16 cellular contexts compared by ENCODE assay signal in genomic region chr14:102408729-102409128, GRCh38. TPM values are rescaled to one million over a fixed set of nuclear protein-coding genes. Genes with fewer than 3 reads are reported as not detected.
A peak's percentile ranks its signal among the peaks of the same experiment; 100 is the strongest.
DNase-seq lines count a peak whose midpoint lies in the region; ATAC-seq and TF ChIP-seq lines count a peak whose summit lies in the region.
"Had no signal": no experiment of that assay in that cellular context is flagged by ENCODE, and none has a peak within 500 bp of the region (broad histone marks: within the 10 kb centered on the region; RNA-seq: fewer than 3 reads in every experiment).

No MANE protein-coding gene starts in this region.

- in situ Hi-C loops in G401 (cut with HindIII; ENCODE audit: low sequenced_read_pairs), result no loop called here

- H3K36me3 Mint-ChIP-seq in osteocyte (ENCODE audit: unreplicated experiment), result peaks cover 23% of the 10 kb centered on the region

- no peaks in the 10 kb centered on the region for H3K36me3 ChIP-seq in BE2C

- H3K4me3 Mint-ChIP-seq in osteocyte (ENCODE audit: unreplicated experiment), result no peak overlapping the region
- H3K4me3 Mint-ChIP-seq: activated T-helper 1 cell treated with anti-CD3 and anti-CD28 coated beads, Interleukin-12 subunit alpha, Interleukin-12 subunit beta, Interleukin-2, Interleukin-4 antibody, amounts not matched to agents 30 ng/mL and 10 ng/mL and 1 ng/mL, durations not matched to agents 14 hours and 24 hours and 36 hours; mesothelial cell of epicardium; T-helper 2 cell treated with Interferon-gamma antibody and Interleukin-4, amounts not matched to agents 5 μg/mL and 100 μg/mL, for 36 hours had no signal

- H3K9me3 Mint-ChIP-seq in osteocyte (ENCODE audit: unreplicated experiment), result no peaks in the 10 kb centered on the region
- H3K9me3 Mint-ChIP-seq: activated T-helper 1 cell treated with anti-CD3 and anti-CD28 coated beads, Interleukin-12 subunit alpha, Interleukin-12 subunit beta, Interleukin-2, Interleukin-4 antibody, amounts not matched to agents 30 ng/mL and 10 ng/mL and 1 ng/mL, durations not matched to agents 14 hours and 24 hours and 36 hours had no signal

- no peak overlapping the region for H3K27ac Mint-ChIP-seq in osteocyte (ENCODE audit: unreplicated experiment)
- H3K27ac Mint-ChIP-seq: activated T-helper 1 cell treated with anti-CD3 and anti-CD28 coated beads, Interleukin-12 subunit alpha, Interleukin-12 subunit beta, Interleukin-2, Interleukin-4 antibody, amounts not matched to agents 30 ng/mL and 10 ng/mL and 1 ng/mL, durations not matched to agents 14 hours and 24 hours and 36 hours; mesothelial cell of epicardium; T-helper 2 cell treated with Interferon-gamma antibody and Interleukin-4, amounts not matched to agents 5 μg/mL and 100 μg/mL, for 36 hours had no signal

- no peak for ATAC-seq in GM19463 (IDR thresholded peaks at IDR 0.05; ENCODE audit: unreplicated experiment)

- no peaks in the 10 kb centered on the region for H3K27me3 Mint-ChIP-seq in osteocyte (ENCODE audit: unreplicated experiment)

- no peaks in the 10 kb centered on the region for H3K4me1 Mint-ChIP-seq in osteocyte (ENCODE audit: unreplicated experiment)
- H3K4me1 Mint-ChIP-seq: mesothelial cell of epicardium had no signal

- H3K27me3 ChIP-seq in BE2C, result no peaks in the 10 kb centered on the region

- H3K9me3 ChIP-seq in BE2C, result no peaks in the 10 kb centered on the region; the same call in 1 of the 2 replicates

- H3K4me3 ChIP-seq in fibroblast of the aortic adventitia (ENCODE audit: low read depth, low read length), result no peak overlapping the region
- no peak overlapping the region for H3K4me3 ChIP-seq in BE2C (ENCODE audit: low read depth, low read length)

- DNase-seq in G401 (ENCODE audit: low spot score) (peak; percentile 64), NCI-H2029 treated with DMSO at 0.1 percent for 48 hours (lab: John Stamatoyannopoulos, UW) (peak; percentile 19), fibroblast of the aortic adventitia (ENCODE audit: low read depth) (peak; percentile 6), osteocyte (ENCODE audit: extremely low spot score, unreplicated experiment) (peak; percentile 42), NOMO-1 treated with DMSO at 0.1 percent for 48 hours (lab: John Stamatoyannopoulos, UW; ENCODE audit: unreplicated experiment) (no peak), BE2C (no peak), NCI-H1048 (lab: John Stamatoyannopoulos, UW) (no peak)
- DNase-seq: DMS 273 treated with DMSO at 0.1 percent for 48 hours; effector CD4-positive, alpha-beta T cell; NCI-H1694 treated with DMSO at 0.1 percent for 48 hours; NCI-H774; stimulated activated CD4-positive, alpha-beta T cell treated with anti-CD3 and anti-CD28 coated beads, Interleukin-12 subunit alpha, Interleukin-12 subunit beta, amount 100 ng/mL, for 4 hours had no signal

- no peak for TF ChIP-seq CTCF in fibroblast of the aortic adventitia (IDR thresholded peaks at IDR 0.05; ENCODE audit: insufficient read depth, low read length)
- no peak for TF ChIP-seq CTCF in osteocyte (IDR thresholded peaks at IDR 0.05)
- no peak for TF ChIP-seq CTCF in BE2C (IDR thresholded peaks at IDR 0.05; ENCODE audit: low read depth, low read length)

- no peaks in the 10 kb centered on the region; the same call in 1 of the 2 replicates for H3K4me1 ChIP-seq in BE2C

RNA-seq across cellular contexts. Expression of gene TECPR2, which starts 46.0 kb away (rescaled TPM):
- total RNA-seq in G401 (2014; rRNA removed; shearing (Covaris generic)), result 5.8 and 8.5 TPM in 2 replicates
- 8.8 and 16.1 TPM in 2 replicates for total RNA-seq in fibroblast of the aortic adventitia (ENCODE audit: low replicate concordance)
- total RNA-seq in osteocyte, result 26.9 and 32.9 TPM in 2 replicates
- 3.4 TPM for polyA plus RNA-seq in BE2C (2012; ENCODE audit: insufficient read depth, insufficient read length, low read depth)

RNA-seq across cellular contexts. Expression of gene CINP, which starts 46.0 kb away (rescaled TPM):
- 70.8 and 73.9 TPM in 2 replicates for total RNA-seq in G401 (2014; rRNA removed; shearing (Covaris generic))
- 41.9 and 70.3 TPM in 2 replicates for total RNA-seq in fibroblast of the aortic adventitia (ENCODE audit: low replicate concordance)
- total RNA-seq in osteocyte, result 26.9 and 30.7 TPM in 2 replicates
- polyA plus RNA-seq in BE2C (2012; ENCODE audit: insufficient read depth, insufficient read length, low read depth), result 58.2 TPM

Comparison
In these comparisons a context has a peak if more than half of its experiments do, and no peak if none do; other contexts are left out.
1. DNase-seq: peak in G401 (single experiment), NCI-H2029 treated with DMSO at 0.1 percent for 48 hours (single experiment), fibroblast of the aortic adventitia (single experiment) and osteocyte (single experiment); none in NOMO-1 treated with DMSO at 0.1 percent for 48 hours (single experiment), BE2C (single experiment) and NCI-H1048 (single experiment).